Comparison of ENCODE assay signal across 5 cellular contexts in genomic region chr6:22215474-22215873, GRCh38.
DNase-seq lines count a peak whose midpoint lies in the region; ATAC-seq, FAIRE-seq and TF ChIP-seq lines count a peak whose summit lies in the region.
"Not testable (repeated sequence)": the region's sequence is repeated elsewhere in the genome, so short reads cannot be mapped to it uniquely, and the experiment has no call there.

No MANE protein-coding gene starts in this region.

- not testable (repeated sequence) for H4K20me1 ChIP-seq in IMR-90 (ENCODE audit: insufficient read depth, low read length); mammary epithelial cell (ENCODE audit: insufficient read depth, low read length)

- not testable (repeated sequence) for H2AFZ ChIP-seq in IMR-90 (replicated peaks; ENCODE audit: low read length, poor library complexity); mammary epithelial cell (ENCODE audit: low read depth, low read length)

- not testable (repeated sequence) for H3K4ac ChIP-seq in IMR-90 (ENCODE audit: low read depth, low read length)

- not testable (repeated sequence) for H3K18ac ChIP-seq in IMR-90 (ENCODE audit: low read depth, low read length)

- not testable (repeated sequence) for H3K14ac ChIP-seq in IMR-90 (replicated peaks; ENCODE audit: low read depth, low read length)

- no CpG with 5 or more reads among the region's 3 CpGs for WGBS in IMR-90 (ENCODE audit: extremely low coverage in 2 of 2, insufficient read length in 1 of 2), 2 experiments
- 80% methylated on average over 3 of the region's 3 CpGs for WGBS in mammary epithelial cell (ENCODE audit: low coverage, missing lambda C conversion rate)

- dilution Hi-C loops in IMR-90 (cut with HindIII; ENCODE audit: low sequenced_read_pairs, unreplicated experiment); mammary epithelial cell (cut with HindIII; ENCODE audit: low sequenced_read_pairs): not testable (repeated sequence)

- H3K27me3 ChIP-seq in IMR-90 (ENCODE audit: control insufficient read depth, insufficient read depth, low read length); mammary epithelial cell (ENCODE audit: insufficient read depth, low read length); foreskin keratinocyte: not testable (repeated sequence)

- TF ChIP-seq RAD21 in IMR-90 (IDR thresholded peaks at IDR 0.05; ENCODE audit: low read length): not testable (repeated sequence)

- not testable (repeated sequence) for H3K9ac ChIP-seq in IMR-90 (ENCODE audit: low read depth, low read length); mammary epithelial cell (ENCODE audit: insufficient read depth, low read length)

- not testable (repeated sequence) for TF ChIP-seq CTCF in IMR-90 (conservative IDR thresholded peaks at IDR 0.05; ENCODE audit: low read depth, low read length); mammary epithelial cell (conservative IDR thresholded peaks at IDR 0.05 in 1 of 2, IDR thresholded peaks at IDR 0.05 in 1 of 2; ENCODE audit: extremely low read depth in 1 of 2, insufficient read depth in 1 of 2, low read depth in 1 of 2, low read length in 2 of 2); epithelial cell of esophagus (IDR thresholded peaks at IDR 0.05; ENCODE audit: insufficient read depth, low read depth, low read length, missing control alignments); foreskin keratinocyte (conservative IDR thresholded peaks at IDR 0.05)

- H2BK120ac ChIP-seq in IMR-90 (ENCODE audit: low read depth, low read length): not testable (repeated sequence)

- not testable (repeated sequence) for H4K5ac ChIP-seq in IMR-90 (ENCODE audit: low read depth, low read length)

- not testable (repeated sequence) for H4K91ac ChIP-seq in IMR-90 (ENCODE audit: insufficient read depth, low read depth, low read length)

- peak; percentile 43 for FAIRE-seq in endometrium (lab: Jason Lieb, UNC)

- not testable (repeated sequence) for H3K4me3 ChIP-seq in IMR-90 (ENCODE audit: insufficient read depth, low read depth, low read length); mammary epithelial cell (replicated peaks in 1 of 3; ENCODE audit: insufficient read depth in 1 of 3, low read depth in 2 of 3, low read length in 3 of 3); epithelial cell of esophagus (ENCODE audit: low read length)

- in situ Hi-C loops in IMR-90 (cut with MboI; ENCODE audit: low sequenced_read_pairs); mammary epithelial cell (cut with MboI; ENCODE audit: low sequenced_read_pairs in 2 of 2): not testable (repeated sequence)

- H3K4me1 ChIP-seq in IMR-90 (ENCODE audit: control insufficient read depth, insufficient read depth, low read length); mammary epithelial cell (ENCODE audit: insufficient read depth, low read length); foreskin keratinocyte: not testable (repeated sequence)

- not testable (repeated sequence) for H3K36me3 ChIP-seq in IMR-90 (ENCODE audit: control insufficient read depth, insufficient read depth, low read length); mammary epithelial cell (ENCODE audit: insufficient read depth, low read length)

- H2AK9ac ChIP-seq in IMR-90 (replicated peaks; ENCODE audit: low read depth, low read length, poor library complexity): not testable (repeated sequence)

- H3K27ac ChIP-seq in IMR-90 (ENCODE audit: insufficient read depth, low read length); mammary epithelial cell (ENCODE audit: insufficient read depth, low read depth, low read length); foreskin keratinocyte: not testable (repeated sequence)

- DNase-seq in IMR-90 (peak; percentile 16), mammary epithelial cell (peak; percentile 30), epithelial cell of esophagus (ENCODE audit: low read depth) (peak; percentile 55), foreskin keratinocyte (peak in 1 of 2 donors; percentile 51)

- BruUV-seq in IMR-90 (replicated peaks; lab: Mats Ljungman, UMichigan); mammary epithelial cell (replicated peaks; lab: Mats Ljungman, UMichigan): not testable (repeated sequence)

- not testable (repeated sequence) for H3K56ac ChIP-seq in IMR-90 (ENCODE audit: extremely low read depth, insufficient read depth, low read length)

- not testable (repeated sequence) for H3K23ac ChIP-seq in IMR-90 (ENCODE audit: low read depth, low read length)

- not testable (repeated sequence) for H2BK20ac ChIP-seq in IMR-90 (ENCODE audit: low read depth, low read length)

- ATAC-seq in IMR-90 (ENCODE audit: low read depth): not testable (repeated sequence)
- peak; percentile 59 for ATAC-seq in foreskin keratinocyte

- POLR2A ChIA-PET in IMR-90 (lab: Charles Lee; ENCODE audit: unreplicated experiment): not testable (repeated sequence)

- not testable (repeated sequence) for H3K79me2 ChIP-seq in mammary epithelial cell (ENCODE audit: insufficient read depth, low read length)

- H3K9me1 ChIP-seq in IMR-90 (ENCODE audit: insufficient read depth, low read length): not testable (repeated sequence)

- H3K79me1 ChIP-seq in IMR-90 (ENCODE audit: low read depth in 1 of 2, low read length in 2 of 2): not testable (repeated sequence)

- TF ChIP-seq POLR2A in IMR-90 (IDR thresholded peaks at IDR 0.05; ENCODE audit: low read depth, low read length): not testable (repeated sequence)

- H3K9me3 ChIP-seq in IMR-90 (ENCODE audit: control insufficient read depth, insufficient read depth, low read length); mammary epithelial cell (replicated peaks; ENCODE audit: insufficient read depth, low read length): not testable (repeated sequence)

- not testable (repeated sequence) for H2BK5ac ChIP-seq in IMR-90 (ENCODE audit: low read depth, low read length, poor library complexity, severe bottlenecking)

- intact Hi-C loops in IMR-90 (cut with micrococcal nuclease); mammary epithelial cell (cut with micrococcal nuclease): not testable (repeated sequence)

- CTCF ChIA-PET in IMR-90 (lab: Yijun Ruan, JAX): interaction anchor here (1.2 kb wide), 1 partner anchor 10 kb away, joined by 3 read pairs; no protein-coding TSS in a partner anchor
- CTCF ChIA-PET in mammary epithelial cell (lab: Charles Lee; ENCODE audit: low non-redundant PET): not testable (repeated sequence)

- not testable (repeated sequence) for H3K4me2 ChIP-seq in IMR-90 (ENCODE audit: low read depth, low read length); mammary epithelial cell (ENCODE audit: insufficient read depth, low read depth, low read length)

- H2BK15ac ChIP-seq in IMR-90 (ENCODE audit: low read depth, low read length): not testable (repeated sequence)

- H2AK5ac ChIP-seq in IMR-90 (ENCODE audit: low read depth, low read length): not testable (repeated sequence)

- not testable (repeated sequence) for H4K8ac ChIP-seq in IMR-90 (ENCODE audit: low read depth in 2 of 2, low read length in 2 of 2)
